ENCODE assay signal across 6 cellular contexts in genomic region chr14:24243336-24243836, GRCh38. TPM values are rescaled to one million over a fixed set of nuclear protein-coding genes. Genes with fewer than 3 reads are reported as not detected.
DNase-seq lines count a peak whose midpoint lies in the region; ATAC-seq and TF ChIP-seq lines count a peak whose summit lies in the region.

No MANE protein-coding gene starts in this region.

- H3K23ac ChIP-seq in IMR-90 (ENCODE audit: low read depth, low read length), result peak overlapping the region; percentile 82

- whole genome bisulfite sequencing in IMR-90 (ENCODE audit: extremely low coverage in 2 of 2, insufficient read length in 1 of 2), 2 experiments, result 80% methylated on average over 1 of the region's 10 CpGs; no CpG with 5 or more reads in 1 of the 2 experiments
- WGBS in right lobe of liver (ENCODE audit: insufficient coverage, low coverage, low lambda C conversion rate, missing lambda C conversion rate), result 37% methylated on average over 5 of the region's 10 CpGs

- no peaks in the 10 kb centered on the region for H3K27me3 Mint-ChIP-seq in activated CD4-positive, alpha-beta memory T cell treated with anti-CD3 and anti-CD28 coated beads for 36 hours

- no peaks in the 10 kb centered on the region for H3K9me3 ChIP-seq in IMR-90 (ENCODE audit: control insufficient read depth, insufficient read depth, low read length)
- H3K9me3 ChIP-seq in right lobe of liver, result no peaks in the 10 kb centered on the region

- peak overlapping the region; percentile 59 for H3K9ac ChIP-seq in IMR-90 (ENCODE audit: low read depth, low read length)

- H3K4me3 ChIP-seq in IMR-90 (ENCODE audit: insufficient read depth, low read depth, low read length) (peak overlapping the region; percentile 82), right lobe of liver (peak overlapping the region; percentile 66 to 86 (median 73))

- DNase-seq in IMR-90 (no peak), right lobe of liver (peak in 1 of 3 donors; percentile 47), NCI-H1436 treated with DMSO at 0.1 percent for 48 hours (lab: John Stamatoyannopoulos, UW) (no peak), NCI-H1092 treated with DMSO at 0.1 percent for 48 hours (lab: John Stamatoyannopoulos, UW) (no peak)
- DNase-seq in activated CD4-positive, alpha-beta memory T cell treated with anti-CD3 and anti-CD28 coated beads for 36 hours, result no peak

- H3K27me3 ChIP-seq in IMR-90 (ENCODE audit: control insufficient read depth, insufficient read depth, low read length), result no peaks in the 10 kb centered on the region
- H3K27me3 ChIP-seq in right lobe of liver, result no peaks in the 10 kb centered on the region

- CTCF ChIA-PET in IMR-90 (lab: Yijun Ruan, JAX), result interaction anchor here (0.7 to 2.5 kb wide), 9 partner anchors 8 to 199 kb away, joined by 3 to 23 read pairs (median 4); partner anchors contain the start of genes DHRS1, LTB4R, NOP9 and RABGGTA
- CTCF ChIA-PET in activated CD4-positive, alpha-beta memory T cell treated with anti-CD3 and anti-CD28 coated beads for 36 hours (lab: Charles Lee), result interaction anchor here (0.7 to 9.2 kb wide), 25 partner anchors 8 to 194 kb away, joined by 3 to 224 read pairs (median 10); partner anchors contain the start of genes CHMP4A, CIDEB, DHRS1 and GMPR2

- peaks cover 25 to 37% of the 10 kb centered on the region in 2 experiments for H3K79me1 ChIP-seq in IMR-90 (ENCODE audit: low read depth in 1 of 2, low read length in 2 of 2)

- TF ChIP-seq CTCF in IMR-90 (conservative IDR thresholded peaks at IDR 0.05; ENCODE audit: low read depth, low read length), result no peak
- TF ChIP-seq CTCF in right lobe of liver (IDR thresholded peaks at IDR 0.05), result no peak

- peak overlapping the region; percentile 49 for H2BK5ac ChIP-seq in IMR-90 (ENCODE audit: low read depth, low read length, poor library complexity, severe bottlenecking)

- peaks cover 4% of the 10 kb centered on the region for H4K20me1 ChIP-seq in IMR-90 (ENCODE audit: insufficient read depth, low read length)

- H3K4me2 ChIP-seq in IMR-90 (ENCODE audit: low read depth, low read length), result peak overlapping the region; percentile 62

- peak overlapping the region; percentile 88 for H3K14ac ChIP-seq in IMR-90 (replicated peaks; ENCODE audit: low read depth, low read length)

- peak overlapping the region; percentile 82 for H3K4ac ChIP-seq in IMR-90 (ENCODE audit: low read depth, low read length)

- H3K56ac ChIP-seq in IMR-90 (ENCODE audit: extremely low read depth, insufficient read depth, low read length), result no peak overlapping the region

- peaks cover 20% of the 10 kb centered on the region for H3K36me3 ChIP-seq in IMR-90 (ENCODE audit: control insufficient read depth, insufficient read depth, low read length)
- H3K36me3 ChIP-seq in right lobe of liver, result peaks cover 0 to 27% (median 10%) of the 10 kb centered on the region in 4 donors

- H2AK5ac ChIP-seq in IMR-90 (ENCODE audit: low read depth, low read length), result peak overlapping the region; percentile 98

- peak overlapping the region; percentile 88 for H3K27ac ChIP-seq in IMR-90 (ENCODE audit: insufficient read depth, low read length)
- H3K27ac ChIP-seq in right lobe of liver, result peak overlapping the region; percentile 93 to 100 (median 94)

- ATAC-seq in IMR-90 (ENCODE audit: low read depth), result no peak
- ATAC-seq in right lobe of liver, result peak in 1 of 4 donors; percentile 0
- no peak for ATAC-seq in GM21723 (IDR thresholded peaks at IDR 0.05; ENCODE audit: unreplicated experiment)

- H4K91ac ChIP-seq in IMR-90 (ENCODE audit: insufficient read depth, low read depth, low read length), result peak overlapping the region; percentile 55

- peak overlapping the region; percentile 89 for H2AFZ ChIP-seq in IMR-90 (replicated peaks; ENCODE audit: low read length, poor library complexity)

- H3K18ac ChIP-seq in IMR-90 (ENCODE audit: low read depth, low read length), result 0 out of 2 replicates have a peak overlapping the region, but pooled peaks have one; percentile 16

- peak overlapping the region; percentile 93 for H4K5ac ChIP-seq in IMR-90 (ENCODE audit: low read depth, low read length)

- H3K36me3 Mint-ChIP-seq in activated CD4-positive, alpha-beta memory T cell treated with anti-CD3 and anti-CD28 coated beads for 36 hours, result peaks cover 24% of the 10 kb centered on the region

- no TSS peak for BruUV-seq in IMR-90 (replicated peaks; lab: Mats Ljungman, UMichigan)

- H3K4me1 ChIP-seq in IMR-90 (ENCODE audit: control insufficient read depth, insufficient read depth, low read length) (peaks cover 13% of the 10 kb centered on the region), right lobe of liver (peaks cover 0 to 19% (median 0%) of the 10 kb centered on the region in 4 donors)

- dilution Hi-C loops in IMR-90 (cut with HindIII; ENCODE audit: low sequenced_read_pairs, unreplicated experiment), result no loop called here

- TF ChIP-seq RAD21 in IMR-90 (IDR thresholded peaks at IDR 0.05; ENCODE audit: low read length), result no peak

- peak overlapping the region; percentile 86 to 91 for H4K8ac ChIP-seq in IMR-90 (ENCODE audit: low read depth in 2 of 2, low read length in 2 of 2)

- no peaks in the 10 kb centered on the region for H3K9me3 Mint-ChIP-seq in activated CD4-positive, alpha-beta memory T cell treated with anti-CD3 and anti-CD28 coated beads for 36 hours

- POLR2A ChIA-PET in IMR-90 (lab: Charles Lee; ENCODE audit: unreplicated experiment), result interaction anchor here (0.7 kb wide), 1 partner anchor 13 kb away, joined by 11 read pairs; no protein-coding TSS in a partner anchor
- POLR2A ChIA-PET in activated CD4-positive, alpha-beta memory T cell treated with anti-CD3 and anti-CD28 coated beads for 36 hours (lab: Charles Lee), result interaction anchor here (0.7 to 3.0 kb wide), 15 partner anchors 9 to 187 kb away, joined by 3 to 53 read pairs (median 7); partner anchors contain the start of genes CHMP4A, DHRS1, EMC9 and GMPR2

- H2BK15ac ChIP-seq in IMR-90 (ENCODE audit: low read depth, low read length), result peak overlapping the region; percentile 15; the same call in 1 of the 3 replicates

- TF ChIP-seq POLR2A in IMR-90 (IDR thresholded peaks at IDR 0.05; ENCODE audit: low read depth, low read length) (no peak), right lobe of liver (IDR thresholded peaks at IDR 0.05) (no peak)

- H2BK120ac ChIP-seq in IMR-90 (ENCODE audit: low read depth, low read length), result peak overlapping the region; percentile 72

- H3K4me3 Mint-ChIP-seq in activated CD4-positive, alpha-beta memory T cell treated with anti-CD3 and anti-CD28 coated beads for 36 hours, result peak overlapping the region; percentile 84

- H3K4me1 Mint-ChIP-seq in activated CD4-positive, alpha-beta memory T cell treated with anti-CD3 and anti-CD28 coated beads for 36 hours (ENCODE audit: low read depth), result peaks cover 58% of the 10 kb centered on the region

- H2BK20ac ChIP-seq in IMR-90 (ENCODE audit: low read depth, low read length), result peak overlapping the region; percentile 33; the same call in 1 of the 2 replicates

- peak overlapping the region; percentile 96 for H3K27ac Mint-ChIP-seq in activated CD4-positive, alpha-beta memory T cell treated with anti-CD3 and anti-CD28 coated beads for 36 hours

- H2AK9ac ChIP-seq in IMR-90 (replicated peaks; ENCODE audit: low read depth, low read length, poor library complexity), result peak overlapping the region; percentile 45

- intact Hi-C loops in IMR-90 (cut with micrococcal nuclease) (loop anchor here (1.0 to 5.0 kb wide), 4 partner anchors 27 to 231 kb away; partner anchors contain the start of gene RABGGTA), right lobe of liver (cut with DNase I) (loop anchor here (5.0 to 10.0 kb wide), 2 partner anchors 51 to 54 kb away; partner anchors contain the start of genes DHRS1 (in 2 of the 2) and NOP9 (in 2 of the 2))
- intact Hi-C loops in activated CD4-positive, alpha-beta memory T cell treated with anti-CD3 and anti-CD28 coated beads for 36 hours (cut with micrococcal nuclease), result loop anchor here (1.0 to 2.0 kb wide), 3 partner anchors 45 to 188 kb away; partner anchors contain the start of gene IPO4

- in situ Hi-C loops in IMR-90 (cut with MboI; ENCODE audit: low sequenced_read_pairs), result loop anchor here (5.0 kb wide), 1 partner anchor 54 kb away; the partner anchor contains the start of genes DHRS1 and NOP9

- peaks cover 18% of the 10 kb centered on the region for H3K9me1 ChIP-seq in IMR-90 (ENCODE audit: insufficient read depth, low read length)

RNA-seq across cellular contexts. Expression of gene TINF2, which starts 1.0 kb away (rescaled TPM):
- total RNA-seq in IMR-90 (2012; rRNA removed) (21.1 and 26.9 TPM in 2 replicates), right lobe of liver (10 to 100 TPM; 13.4 to 28.1 (median 24.1) TPM)
- 30.0 and 33.0 TPM in 2 replicates for polyA plus RNA-seq in IMR-90 (2012; rRNA removed)
- 18.0 and 22.6 TPM in 2 replicates for polyA plus RNA-seq in IMR-90 (2012; cell fraction: cytosol; rRNA removed)
- polyA plus RNA-seq in IMR-90 (2012; cell fraction: nucleus; rRNA removed; ENCODE audit: low replicate concordance), result 25.3 and 36.7 TPM in 2 replicates
- 100 to 1,000 TPM in 1 of 2 experiments, 10 to 100 TPM in 1; 94.9 to 101 TPM for total RNA-seq in activated CD4-positive, alpha-beta memory T cell treated with anti-CD3 and anti-CD28 coated beads for 36 hours

RNA-seq across cellular contexts. Expression of gene GMPR2, which starts 10.7 kb away (rescaled TPM):
- total RNA-seq in IMR-90 (2012; rRNA removed) (56.1 and 92.5 TPM in 2 replicates), right lobe of liver (10 to 100 TPM; 26.2 to 40.2 (median 34.2) TPM)
- 63.7 and 65.7 TPM in 2 replicates for polyA plus RNA-seq in IMR-90 (2012; rRNA removed)
- 38.5 and 42.9 TPM in 2 replicates for polyA plus RNA-seq in IMR-90 (2012; cell fraction: cytosol; rRNA removed)
- 50.8 and 70.1 TPM in 2 replicates for polyA plus RNA-seq in IMR-90 (2012; cell fraction: nucleus; rRNA removed; ENCODE audit: low replicate concordance)
- total RNA-seq in activated CD4-positive, alpha-beta memory T cell treated with anti-CD3 and anti-CD28 coated beads for 36 hours, result 10 to 100 TPM; 56.9 to 64.6 TPM

RNA-seq across cellular contexts. Expression of gene NEDD8, which starts 11.2 kb away (rescaled TPM):
- total RNA-seq in IMR-90 (2012; rRNA removed), result 167 and 224 TPM in 2 replicates
- 375 and 393 TPM in 2 replicates for polyA plus RNA-seq in IMR-90 (2012; rRNA removed)
- polyA plus RNA-seq in IMR-90 (2012; cell fraction: cytosol; rRNA removed), result 171 and 190 TPM in 2 replicates
- 17.8 and 126 TPM in 2 replicates for polyA plus RNA-seq in IMR-90 (2012; cell fraction: nucleus; rRNA removed; ENCODE audit: low replicate concordance)
- total RNA-seq in activated CD4-positive, alpha-beta memory T cell treated with anti-CD3 and anti-CD28 coated beads for 36 hours, result 100 to 1,000 TPM; 202 to 213 TPM
- total RNA-seq in right lobe of liver, result 10 to 100 TPM; 60.0 to 72.9 (median 68.7) TPM

RNA-seq across cellular contexts. Expression of gene TGM1, which starts 19.6 kb away (rescaled TPM):
- total RNA-seq in IMR-90 (2012; rRNA removed) (0.56 and 0.72 TPM in 2 replicates), right lobe of liver (1 to 10 TPM in 2 of 6 experiments, under 1 TPM in 4; 0.37 to 1.9 (median 0.77) TPM)
- polyA plus RNA-seq in IMR-90 (2012; rRNA removed), result 2.7 and 3.3 TPM in 2 replicates
- 0.45 and 1.3 TPM in 2 replicates for polyA plus RNA-seq in IMR-90 (2012; cell fraction: cytosol; rRNA removed)
- polyA plus RNA-seq in IMR-90 (2012; cell fraction: nucleus; rRNA removed; ENCODE audit: low replicate concordance), result 7.9 and 21.3 TPM in 2 replicates
- 1 to 10 TPM; 3.7 to 4.5 TPM for total RNA-seq in activated CD4-positive, alpha-beta memory T cell treated with anti-CD3 and anti-CD28 coated beads for 36 hours

RNA-seq across cellular contexts. Expression of gene MDP1, which starts 27.5 kb away (rescaled TPM):
- total RNA-seq in IMR-90 (2012; rRNA removed) (15.1 and 16.7 TPM in 2 replicates), right lobe of liver (1 to 10 TPM; 3.7 to 6.3 (median 4.9) TPM)
- polyA plus RNA-seq in IMR-90 (2012; rRNA removed), result 16.7 and 17.8 TPM in 2 replicates
- polyA plus RNA-seq in IMR-90 (2012; cell fraction: cytosol; rRNA removed), result 19.9 and 29.9 TPM in 2 replicates
- polyA plus RNA-seq in IMR-90 (2012; cell fraction: nucleus; rRNA removed; ENCODE audit: low replicate concordance), result 20.3 and 21.5 TPM in 2 replicates
- total RNA-seq in activated CD4-positive, alpha-beta memory T cell treated with anti-CD3 and anti-CD28 coated beads for 36 hours, result 10 to 100 TPM; 14.2 to 15.8 TPM
